In the genomic region with DNA sequence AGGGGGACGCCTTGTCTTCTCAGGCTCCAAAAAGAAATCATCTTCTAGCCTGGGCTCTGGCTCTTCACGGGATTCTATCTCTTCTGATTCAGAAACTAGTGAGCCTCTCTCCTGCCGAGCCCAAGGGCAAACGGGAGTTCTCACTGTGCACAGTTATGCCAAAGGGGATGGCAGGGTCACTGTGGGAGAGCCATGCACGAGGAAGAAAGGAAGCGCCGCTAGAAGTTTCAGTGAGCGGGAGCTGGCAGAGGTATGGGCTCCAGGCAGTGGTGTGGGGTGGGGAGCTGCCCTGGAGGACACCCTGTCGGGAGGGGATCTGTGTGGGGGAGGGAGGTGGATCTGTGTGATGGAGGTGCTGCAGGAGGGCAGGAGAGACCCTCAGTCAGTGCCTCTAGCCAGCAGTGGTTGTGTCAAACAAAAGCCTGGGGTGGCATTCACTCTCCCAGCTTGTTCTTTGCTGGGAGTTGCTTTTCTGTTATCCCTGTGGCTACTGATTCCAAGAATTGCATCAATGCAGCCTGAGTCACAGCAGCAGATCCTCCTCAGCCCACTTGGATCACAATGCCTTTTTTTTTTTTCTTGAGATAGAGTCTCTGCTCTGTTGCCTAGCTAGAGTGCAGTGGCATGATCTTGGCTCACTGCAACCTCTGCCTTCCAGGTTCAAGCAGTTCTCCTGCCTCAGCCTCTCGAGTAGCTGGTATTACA, we compare ENCODE assay signal across 11 cellular contexts. TPM values are rescaled to one million over a fixed set of nuclear protein-coding genes. Genes with fewer than 3 reads are reported as not detected.
DNase-seq lines count a peak whose midpoint lies in the region; ATAC-seq and TF ChIP-seq lines count a peak whose summit lies in the region.
"Had no signal": no experiment of that assay in that cellular context is flagged by ENCODE, and none has a peak within 500 bp of the region (broad histone marks: within the 10 kb centered on the region; RNA-seq: fewer than 3 reads in every experiment).

No MANE protein-coding gene starts in this region.

- in situ Hi-C loops in GM23248 (cut with MboI), result loop anchor here (25.0 kb wide), 1 partner anchor 434 kb away; no protein-coding TSS in a partner anchor

- H3K4me3 ChIP-seq in GM23248 (no peak overlapping the region), adrenal gland (no peak overlapping the region)
- H3K4me3 ChIP-seq: lower lobe of right lung had no signal

- no peaks in the 10 kb centered on the region for H3K9me2 ChIP-seq in GM23248 (ENCODE audit: insufficient read depth)

- H3K36me3 ChIP-seq in GM23248 (ENCODE audit: low read depth), result peaks cover 81% of the 10 kb centered on the region
- H3K36me3 ChIP-seq in adrenal gland (replicated peaks in 1 of 2), result peaks cover 0 to 97% of the 10 kb centered on the region in 2 donors

- peak overlapping the region; percentile 47 for H3K9ac ChIP-seq in GM23248

- peak overlapping the region; percentile 10 for H3K4me2 ChIP-seq in GM23248 (ENCODE audit: unreplicated experiment)

- no peaks in the 10 kb centered on the region for H4K20me1 ChIP-seq in GM23248 (ENCODE audit: insufficient read depth)

- peak overlapping the region; percentile 83 for H3K27ac ChIP-seq in GM23248
- peak overlapping the region in 3 of 5 donors; percentile 39 to 89 (median 71) for H3K27ac ChIP-seq in adrenal gland
- H3K27ac ChIP-seq: lower lobe of right lung had no signal

- no peaks in the 10 kb centered on the region for H3K27me3 ChIP-seq in GM23248 (replicated peaks; ENCODE audit: insufficient read depth)
- no peaks in the 10 kb centered on the region for H3K27me3 ChIP-seq in adrenal gland

- peaks cover 50% of the 10 kb centered on the region for H3F3A ChIP-seq in GM23248 (ENCODE audit: insufficient read depth)

- peaks cover 47% of the 10 kb centered on the region for H3K79me2 ChIP-seq in GM23248 (ENCODE audit: insufficient read depth)

- H3K4me1 ChIP-seq in GM23248 (ENCODE audit: insufficient read depth) (peaks cover 26% of the 10 kb centered on the region), adrenal gland (replicated peaks in 1 of 2) (peaks cover 7 to 13% of the 10 kb centered on the region in 2 donors)
- H3K4me1 ChIP-seq: lower lobe of right lung had no signal

- H3K9me3 ChIP-seq in GM23248 (ENCODE audit: low read depth) (no peaks in the 10 kb centered on the region), adrenal gland (replicated peaks in 1 of 3) (no peaks in the 10 kb centered on the region)
- H3K9me3 ChIP-seq: lower lobe of right lung had no signal

- WGBS in GM23248 (ENCODE audit: low coverage in 1 of 2, low lambda C conversion rate in 2 of 2, missing lambda C conversion rate in 2 of 2), 2 experiments, result 22 to 28% methylated on average over 9 to 10 of the region's 10 CpGs
- WGBS in adrenal gland, 4 donors, result 35 to 62% (median 55%) methylated on average over 9 to 10 of the region's 10 CpGs

- H2AFZ ChIP-seq in GM23248, result no peak overlapping the region

- no peak for ATAC-seq in GM18873 (IDR thresholded peaks at IDR 0.05; ENCODE audit: low FRiP score, unreplicated experiment)
- ATAC-seq in HG02840 (IDR thresholded peaks at IDR 0.05; ENCODE audit: low FRiP score, unreplicated experiment), result no peak
- ATAC-seq: lower lobe of right lung had no signal

- intact Hi-C loops in adrenal gland (cut with DNase I), result no loop called here

- TF ChIP-seq POLR2A in adrenal gland (IDR thresholded peaks at IDR 0.05), result no peak

- no peak for TF ChIP-seq CTCF in adrenal gland (IDR thresholded peaks at IDR 0.05)

- DNase-seq in GM23248 (peak; percentile 91), adrenal gland (peak in 5 of 7 donors; percentile 59 to 74 (median 63)), fibroblast of the conjunctiva (ENCODE audit: low read depth) (peak; percentile 38), renal cortical epithelial cell (ENCODE audit: low read depth) (peak; percentile 85), COR-L47 (lab: John Stamatoyannopoulos, UW) (no peak), NCI-H1930 (lab: John Stamatoyannopoulos, UW) (no peak)
- DNase-seq: Calu3; lower lobe of right lung; stimulated activated CD4-positive, alpha-beta T cell treated with anti-CD3 and anti-CD28 coated beads, Interleukin-2, amount 100 ng/mL, for 24 hours had no signal

RNA-seq across cellular contexts. Expression of a gene that starts 21.8 kb away (rescaled TPM):
- total RNA-seq in GM23248 (2014; rRNA removed; shearing (Covaris generic)), result 23.7 and 26.3 TPM in 2 replicates
- polyA plus RNA-seq in GM23248 (2016; fragmentation: Nextera tagmentation; extraction: Ambion mirVana), result 20.7 and 22.3 TPM in 2 replicates
- 10 to 100 TPM; 37.0 to 73.8 (median 52.3) TPM for total RNA-seq in adrenal gland
- polyA plus RNA-seq in adrenal gland, result 10 to 100 TPM; 15.1 to 36.2 (median 17.9) TPM
- 55.2 and 100 TPM in 2 replicates for total RNA-seq in renal cortical epithelial cell

RNA-seq across cellular contexts. Expression of a gene that starts 35.6 kb away (rescaled TPM):
- 13.8 and 13.9 TPM in 2 replicates for total RNA-seq in GM23248 (2014; rRNA removed; shearing (Covaris generic))
- 8.4 and 9.7 TPM in 2 replicates for polyA plus RNA-seq in GM23248 (2016; fragmentation: Nextera tagmentation; extraction: Ambion mirVana)
- total RNA-seq in adrenal gland, result 10 to 100 TPM; 15.6 to 43.3 (median 26.2) TPM
- 10 to 100 TPM; 22.0 to 34.3 (median 33.1) TPM for polyA plus RNA-seq in adrenal gland
- total RNA-seq in renal cortical epithelial cell, result 8.0 and 16.5 TPM in 2 replicates

Comparison
In these comparisons a context has a peak if more than half of its experiments do, and no peak if none do; other contexts are left out.
1. DNase-seq: peak in GM23248 (single experiment), adrenal gland (5 of 7), fibroblast of the conjunctiva (single experiment) and renal cortical epithelial cell (single experiment); none in COR-L47 (single experiment) and NCI-H1930 (0 of 2).